In genomic region chr10:17025444-17026295, GRCh38 we compare ENCODE assay signal across 8 cellular contexts.
A peak's percentile ranks its signal among the peaks of the same experiment; 100 is the strongest.
DNase-seq lines count a peak whose midpoint lies in the region; ATAC-seq, FAIRE-seq and TF ChIP-seq lines count a peak whose summit lies in the region.

No MANE protein-coding gene starts in this region.

- no peak overlapping the region for H3K14ac ChIP-seq in mesenchymal stem cell (ENCODE audit: low read length in 2 of 2)

- FAIRE-seq in bronchial epithelial cell (lab: Jason Lieb, UNC) = no peak

- H3K9me3 ChIP-seq in mesenchymal stem cell (ENCODE audit: control insufficient read depth, low read length) = no peaks in the 10 kb centered on the region

- peak overlapping the region; percentile 94 for H3K9ac ChIP-seq in mesenchymal stem cell (ENCODE audit: low read length)

- TF ChIP-seq CTCF in HFF-Myc (IDR thresholded peaks at IDR 0.05; ENCODE audit: low read depth, low read length, missing control alignments) (no peak), bronchial epithelial cell (IDR thresholded peaks at IDR 0.05; ENCODE audit: insufficient read depth, low read length, severe bottlenecking) (no peak)

- H3K4me2 ChIP-seq in mesenchymal stem cell (ENCODE audit: low read length, poor library complexity, severe bottlenecking) = no peak overlapping the region

- no peak overlapping the region for H2BK5ac ChIP-seq in mesenchymal stem cell (ENCODE audit: low read depth, low read length, poor library complexity, severe bottlenecking)

- H3K4me1 ChIP-seq in mesenchymal stem cell (ENCODE audit: control insufficient read depth, insufficient read depth, low read depth, low read length) = peaks cover 8% of the 10 kb centered on the region

- no peak overlapping the region for H2BK15ac ChIP-seq in mesenchymal stem cell (ENCODE audit: low read depth, poor library complexity, severe bottlenecking)

- no peaks in the 10 kb centered on the region for H3K79me1 ChIP-seq in mesenchymal stem cell (replicated peaks; ENCODE audit: low read length, poor library complexity, severe bottlenecking)

- H3K23ac ChIP-seq in mesenchymal stem cell (ENCODE audit: low read length in 2 of 2) = peak overlapping the region in 1 of 2 experiments; percentile 57

- H4K91ac ChIP-seq in mesenchymal stem cell (ENCODE audit: low read length) = peak overlapping the region; percentile 41

- peak overlapping the region; percentile 32 to 37 for H3K4ac ChIP-seq in mesenchymal stem cell (ENCODE audit: low read depth in 1 of 2, low read length in 2 of 2)

- H3K4me3 ChIP-seq in HFF-Myc (replicated peaks; ENCODE audit: low read depth, low read length) = no peak overlapping the region
- H3K4me3 ChIP-seq in bronchial epithelial cell (ENCODE audit: low read depth, low read length) = no peak overlapping the region
- H3K4me3 ChIP-seq in mesenchymal stem cell (ENCODE audit: insufficient read depth in 1 of 2, low read depth in 1 of 2, low read length in 2 of 2) = peak overlapping the region in 1 of 2 experiments; percentile 35

- peak overlapping the region; percentile 18 for H3K27ac ChIP-seq in mesenchymal stem cell (ENCODE audit: low read length, poor library complexity, severe bottlenecking)

- no peaks in the 10 kb centered on the region for H3K27me3 ChIP-seq in bronchial epithelial cell (ENCODE audit: control insufficient read depth, insufficient read depth, low read length)
- no peaks in the 10 kb centered on the region for H3K27me3 ChIP-seq in mesenchymal stem cell (ENCODE audit: control insufficient read depth in 1 of 2, insufficient read depth in 1 of 2, low read length in 2 of 2)

- WGBS in mesenchymal stem cell = 0% methylated on average over 6 of the region's 7 CpGs

- no peak overlapping the region for H2AFZ ChIP-seq in mesenchymal stem cell (ENCODE audit: low read depth, low read length)

- H4K8ac ChIP-seq in mesenchymal stem cell (ENCODE audit: low read length) = peak overlapping the region; percentile 55

- H2AK5ac ChIP-seq in mesenchymal stem cell (ENCODE audit: low read length, severe bottlenecking) = peak overlapping the region; percentile 0

- no peak for ATAC-seq in GM18867 (IDR thresholded peaks at IDR 0.05; ENCODE audit: unreplicated experiment)
- ATAC-seq in HG02642 (IDR thresholded peaks at IDR 0.05; ENCODE audit: poor library complexity, unreplicated experiment) = no peak

- peak overlapping the region; percentile 77 to 87 for H3K18ac ChIP-seq in mesenchymal stem cell (ENCODE audit: low read depth in 1 of 2, low read length in 2 of 2)

- H3K36me3 ChIP-seq in bronchial epithelial cell (ENCODE audit: control insufficient read depth, insufficient read depth, low read length) (no peaks in the 10 kb centered on the region), mesenchymal stem cell (ENCODE audit: control insufficient read depth in 1 of 2, insufficient read depth in 2 of 2, low read depth in 1 of 2, low read length in 2 of 2) (no peaks in the 10 kb centered on the region)

- H2BK12ac ChIP-seq in mesenchymal stem cell (ENCODE audit: low read length in 2 of 2) = peak overlapping the region; percentile 40 to 89

- H2BK120ac ChIP-seq in mesenchymal stem cell (ENCODE audit: low read depth, low read length) = peak overlapping the region; percentile 45

- DNase-seq in HFF-Myc (ENCODE audit: extremely low read depth, low read depth) (peak; percentile 98), bronchial epithelial cell (ENCODE audit: low read depth) (peak; percentile 94), mesenchymal stem cell (peak; percentile 99), NCI-H446 (lab: John Stamatoyannopoulos, UW) (no peak)
- DNase-seq in activated CD4-positive, CD25-positive, alpha-beta regulatory T cell (lab: John Stamatoyannopoulos, UW) = peak in 3 of 4 experiments; percentile 4 to 39 (median 19)
- DNase-seq in stimulated activated CD8-positive, alpha-beta memory T cell treated with anti-CD3 and anti-CD28 coated beads, Interleukin-2, amount 100 ng/mL, for 48 hours (ENCODE audit: low read depth in 2 of 2) = peak; percentile 54 to 72

Comparison
In these comparisons a context has a peak if more than half of its experiments do, and no peak if none do; other contexts are left out.
1. DNase-seq: peak in HFF-Myc (single experiment), activated CD4-positive, CD25-positive, alpha-beta regulatory T cell (3 of 4), bronchial epithelial cell (single experiment), mesenchymal stem cell (single experiment) and stimulated activated CD8-positive, alpha-beta memory T cell treated with anti-CD3 and anti-CD28 coated beads, Interleukin-2, amount 100 ng/mL, for 48 hours (2 of 2); none in NCI-H446 (0 of 2).